Comparison of ENCODE assay signal across 22 cellular contexts in genomic region chr3:69926385-69926784, GRCh38.
DNase-seq lines count a peak whose midpoint lies in the region; ATAC-seq and TF ChIP-seq lines count a peak whose summit lies in the region.
"Had no signal": no experiment of that assay in that cellular context is flagged by ENCODE, and none has a peak within 500 bp of the region (broad histone marks: within the 10 kb centered on the region; RNA-seq: fewer than 3 reads in every experiment).

No MANE protein-coding gene starts in this region.

- CTCF ChIA-PET in activated CD8-positive, alpha-beta T cell treated with anti-CD3 and anti-CD28 coated beads for 36 hours (lab: Charles Lee), result no interaction called here

- no peaks in the 10 kb centered on the region for H3K36me3 Mint-ChIP-seq in activated CD8-positive, alpha-beta T cell treated with anti-CD3 and anti-CD28 coated beads for 36 hours (ENCODE audit: low read depth)

- H3K27me3 Mint-ChIP-seq in activated CD8-positive, alpha-beta T cell treated with anti-CD3 and anti-CD28 coated beads for 36 hours, result no peaks in the 10 kb centered on the region

- POLR2A ChIA-PET in activated CD8-positive, alpha-beta T cell treated with anti-CD3 and anti-CD28 coated beads for 36 hours (lab: Charles Lee), result no interaction called here

- no peak overlapping the region for H3K4me3 ChIP-seq in foreskin fibroblast (ENCODE audit: low read depth in 1 of 2, low read length in 2 of 2)
- H3K4me3 ChIP-seq: BLaER1, SJSA1 had no signal

- no peak for ATAC-seq in activated CD8-positive, alpha-beta T cell treated with anti-CD3 and anti-CD28 coated beads for 36 hours
- no peak for ATAC-seq in HG03571 (IDR thresholded peaks at IDR 0.05; ENCODE audit: unreplicated experiment)

- no peak for TF ChIP-seq CTCF in activated CD8-positive, alpha-beta T cell treated with anti-CD3 and anti-CD28 coated beads for 36 hours (IDR thresholded peaks at IDR 0.05)
- TF ChIP-seq CTCF in foreskin fibroblast (IDR thresholded peaks at IDR 0.05; ENCODE audit: low read depth, low read length), result no peak

- peak in 38 of 42 donors; percentile 11 to 86 (median 64) for DNase-seq in head of caudate nucleus
- DNase-seq in retina, result peak; percentile 48
- DNase-seq in NCI-H187 treated with DMSO at 0.1 percent for 48 hours (lab: John Stamatoyannopoulos, UW), result no peak
- no peak for DNase-seq in activated CD8-positive, alpha-beta T cell treated with anti-CD3 and anti-CD28 coated beads for 36 hours
- no peak for DNase-seq in foreskin fibroblast
- DNase-seq: Caco-2; CD4-positive, alpha-beta T cell; DMS 273 treated with DMSO at 0.1 percent for 48 hours; DMS79 treated with DMSO at 0.1 percent for 48 hours; KG1; NCI-H1092 treated with DMSO at 0.1 percent for 48 hours; NCI-H146; NCI-H2029 treated with DMSO at 0.1 percent for 48 hours; NCI-H2171; NCI-H345; NCI-H524; NCI-H774; OCI-M1 had no signal

- no peak overlapping the region for H3K4me3 Mint-ChIP-seq in activated CD8-positive, alpha-beta T cell treated with anti-CD3 and anti-CD28 coated beads for 36 hours
- H3K4me3 Mint-ChIP-seq: CD4-positive, alpha-beta T cell had no signal

- intact Hi-C loops in head of caudate nucleus (cut with DNase I), result no loop called here
- intact Hi-C loops in activated CD8-positive, alpha-beta T cell treated with anti-CD3 and anti-CD28 coated beads for 36 hours (cut with micrococcal nuclease), result no loop called here

- no peak overlapping the region for H3K27ac Mint-ChIP-seq in activated CD8-positive, alpha-beta T cell treated with anti-CD3 and anti-CD28 coated beads for 36 hours
- H3K27ac Mint-ChIP-seq: CD4-positive, alpha-beta T cell had no signal

- H3K27ac ChIP-seq in angular gyrus (ENCODE audit: low read depth, low read length), result peak overlapping the region; percentile 90
- H3K27ac ChIP-seq: BLaER1, SJSA1 had no signal

- no peaks in the 10 kb centered on the region for H3K4me1 Mint-ChIP-seq in activated CD8-positive, alpha-beta T cell treated with anti-CD3 and anti-CD28 coated beads for 36 hours (ENCODE audit: low read depth)

- H3K9me3 Mint-ChIP-seq in activated CD8-positive, alpha-beta T cell treated with anti-CD3 and anti-CD28 coated beads for 36 hours, result no peaks in the 10 kb centered on the region
- H3K9me3 Mint-ChIP-seq: CD4-positive, alpha-beta T cell had no signal

Comparison
In these comparisons a context has a peak if more than half of its experiments do, and no peak if none do; other contexts are left out.
1. DNase-seq: peak in head of caudate nucleus (38 of 42) and retina (single experiment); none in NCI-H187 treated with DMSO at 0.1 percent for 48 hours (single experiment), activated CD8-positive, alpha-beta T cell treated with anti-CD3 and anti-CD28 coated beads for 36 hours (single experiment) and foreskin fibroblast (0 of 2).